3 cellular contexts compared by ENCODE assay signal in the genomic region with DNA sequence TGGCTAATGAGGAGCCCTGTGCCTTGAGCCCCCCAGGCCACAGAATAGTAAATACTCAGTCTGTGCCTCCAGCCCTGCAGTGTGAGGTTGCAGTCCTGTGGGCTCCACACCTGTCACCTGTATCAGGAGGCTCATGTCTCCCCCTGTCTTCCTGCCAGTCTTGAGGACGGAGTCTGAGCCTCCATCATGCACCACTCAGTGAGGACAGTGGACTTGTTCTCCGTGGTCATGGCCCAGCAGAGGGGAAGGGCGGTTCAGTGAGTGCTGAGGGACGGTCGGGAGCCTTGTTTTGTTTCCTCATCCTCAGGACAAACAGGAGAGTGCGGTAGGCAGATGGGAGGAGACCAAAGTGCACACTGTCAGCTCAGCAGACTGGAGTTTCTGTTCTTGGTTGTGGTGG. TPM values are rescaled to one million over a fixed set of nuclear protein-coding genes. Genes with fewer than 3 reads are reported as not detected.
"Had no signal": no experiment of that assay in that cellular context is flagged by ENCODE, and none has a peak within 500 bp of the region (broad histone marks: within the 10 kb centered on the region; RNA-seq: fewer than 3 reads in every experiment).

No MANE protein-coding gene starts in this region.

RNA-seq across cellular contexts. Expression of a gene that starts 33.4 kb away (rescaled TPM):
- total RNA-seq: PC-9, RPMI7951, SK-MEL-5 had no signal
